ENCODE assay signal across 6 cellular contexts in genomic region chr1:40894858-40895257, GRCh38. TPM values are rescaled to one million over a fixed set of nuclear protein-coding genes. Genes with fewer than 3 reads are reported as not detected.
DNase-seq lines count a peak whose midpoint lies in the region; ATAC-seq, FAIRE-seq and TF ChIP-seq lines count a peak whose summit lies in the region.
"Not testable (repeated sequence)": the region's sequence is repeated elsewhere in the genome, so short reads cannot be mapped to it uniquely, and the experiment has no call there.

No MANE protein-coding gene starts in this region.

- not testable (repeated sequence) for H3K9me3 ChIP-seq in HEK293 (ENCODE audit: control insufficient read depth, insufficient read depth, low read depth, low read length); neural progenitor cell (ENCODE audit: low read depth)
- peaks cover 16% of the 10 kb centered on the region for H3K9me3 ChIP-seq in K562 (replicated peaks; ENCODE audit: control insufficient read depth, insufficient read depth, low read depth, low read length)

- H3K27ac Mint-ChIP-seq in Calu3 (ENCODE audit: unreplicated experiment): peak overlapping the region; percentile 52
- H3K27ac Mint-ChIP-seq in activated CD8-positive, alpha-beta T cell treated with anti-CD3 and anti-CD28 coated beads for 36 hours: peak overlapping the region; percentile 31
- peak overlapping the region; percentile 4 for H3K27ac Mint-ChIP-seq in activated T-helper 17 cell treated with anti-CD3 and anti-CD28 coated beads, Interleukin-2, amount 50 U/mL, for 72 hours
- not testable (repeated sequence) for H3K27ac Mint-ChIP-seq in neural progenitor cell

- 14% methylated on average over 2 of the region's 2 CpGs for WGBS in K562 (ENCODE audit: insufficient coverage, low coverage, missing lambda C conversion rate)

- H3K9me3 Mint-ChIP-seq in Calu3 (ENCODE audit: low read depth, unreplicated experiment): peaks cover 12% of the 10 kb centered on the region
- peaks cover 24% of the 10 kb centered on the region for H3K9me3 Mint-ChIP-seq in activated CD8-positive, alpha-beta T cell treated with anti-CD3 and anti-CD28 coated beads for 36 hours
- peaks cover 13% of the 10 kb centered on the region for H3K9me3 Mint-ChIP-seq in activated T-helper 17 cell treated with anti-CD3 and anti-CD28 coated beads, Interleukin-2, amount 50 U/mL, for 72 hours
- peaks cover 30% of the 10 kb centered on the region for H3K9me3 Mint-ChIP-seq in neural progenitor cell

- H3F3A ChIP-seq in neural progenitor cell (ENCODE audit: low read depth): not testable (repeated sequence)

- not testable (repeated sequence) for H3K36me3 ChIP-seq in HEK293 (ENCODE audit: control insufficient read depth in 2 of 2, insufficient read depth in 1 of 2, low read length in 2 of 2); K562 (ENCODE audit: control insufficient read depth, insufficient read depth, low read length); neural progenitor cell

- H3K79me2 ChIP-seq in K562 (ENCODE audit: control insufficient read depth, insufficient read depth, low read length); neural progenitor cell (ENCODE audit: low read depth): not testable (repeated sequence)

- DNase-seq in Calu3; activated CD8-positive, alpha-beta T cell treated with anti-CD3 and anti-CD28 coated beads for 36 hours; K562 (ENCODE audit: extremely low read depth in 1 of 4, low spot score in 3 of 4); neural progenitor cell (ENCODE audit: low spot score): not testable (repeated sequence)

- H3K27ac ChIP-seq in HEK293 (ENCODE audit: extremely low read depth, low read depth, low read length); K562 (ENCODE audit: extremely low read depth, low read depth, low read length); neural progenitor cell: not testable (repeated sequence)

- BruUV-seq in Calu3 (replicated peaks; lab: Mats Ljungman, UMichigan); K562 (replicated peaks; lab: Mats Ljungman, UMichigan): not testable (repeated sequence)

- H3K4me2 ChIP-seq in K562 (ENCODE audit: insufficient read depth, low read length); neural progenitor cell: not testable (repeated sequence)

- FAIRE-seq in K562 (lab: Jason Lieb, UNC): not testable (repeated sequence)

- CTCF ChIA-PET in Calu3 (lab: Charles Lee); HEK293 (lab: Yijun Ruan, JAX); activated CD8-positive, alpha-beta T cell treated with anti-CD3 and anti-CD28 coated beads for 36 hours (lab: Charles Lee); K562 (lab: Yijun Ruan, JAX; ENCODE audit: low intra/inter-chr PET ratio): not testable (repeated sequence)

- in situ Hi-C loops in K562 (cut with MboI): not testable (repeated sequence)

- TF ChIP-seq RAD21 in K562 (CRISPR knock-in tag; conservative IDR thresholded peaks at IDR 0.05 in 1 of 2, IDR thresholded peaks at IDR 0.05 in 1 of 2): not testable (repeated sequence)

- not testable (repeated sequence) for H4K20me1 ChIP-seq in K562 (replicated peaks; ENCODE audit: control insufficient read depth, insufficient read depth, low read length); neural progenitor cell (ENCODE audit: low read depth)

- not testable (repeated sequence) for H3K27me3 Mint-ChIP-seq in Calu3 (ENCODE audit: unreplicated experiment); activated CD8-positive, alpha-beta T cell treated with anti-CD3 and anti-CD28 coated beads for 36 hours; activated T-helper 17 cell treated with anti-CD3 and anti-CD28 coated beads, Interleukin-2, amount 50 U/mL, for 72 hours; neural progenitor cell (ENCODE audit: insufficient read depth, low read depth)

- intact Hi-C loops in Calu3 (cut with micrococcal nuclease; ENCODE audit: unreplicated experiment); activated CD8-positive, alpha-beta T cell treated with anti-CD3 and anti-CD28 coated beads for 36 hours (cut with micrococcal nuclease); K562 (cut with micrococcal nuclease): not testable (repeated sequence)

- TF ChIP-seq POLR2A in K562 (conservative IDR thresholded peaks at IDR 0.05): not testable (repeated sequence)

- H3K4me3 Mint-ChIP-seq in Calu3 (ENCODE audit: low read depth, unreplicated experiment); activated CD8-positive, alpha-beta T cell treated with anti-CD3 and anti-CD28 coated beads for 36 hours; activated T-helper 17 cell treated with anti-CD3 and anti-CD28 coated beads, Interleukin-2, amount 50 U/mL, for 72 hours: not testable (repeated sequence)
- peak overlapping the region; percentile 41 for H3K4me3 Mint-ChIP-seq in neural progenitor cell

- not testable (repeated sequence) for H3K27me3 ChIP-seq in K562 (ENCODE audit: control insufficient read depth in 2 of 2, insufficient read depth in 2 of 2, low read length in 2 of 2); neural progenitor cell

- POLR2A ChIA-PET in HEK293 (lab: Yijun Ruan, JAX); activated CD8-positive, alpha-beta T cell treated with anti-CD3 and anti-CD28 coated beads for 36 hours (lab: Charles Lee); K562 (lab: Yijun Ruan, JAX): not testable (repeated sequence)

- not testable (repeated sequence) for ATAC-seq in activated CD8-positive, alpha-beta T cell treated with anti-CD3 and anti-CD28 coated beads for 36 hours; activated T-helper 17 cell treated with anti-CD3 and anti-CD28 coated beads, Interleukin-2, amount 50 U/mL, for 72 hours (replicated peaks); K562

- H3K4me1 Mint-ChIP-seq in Calu3 (ENCODE audit: low read depth, unreplicated experiment): peaks cover 55% of the 10 kb centered on the region
- H3K4me1 Mint-ChIP-seq in activated CD8-positive, alpha-beta T cell treated with anti-CD3 and anti-CD28 coated beads for 36 hours (ENCODE audit: low read depth): peaks cover 12% of the 10 kb centered on the region
- not testable (repeated sequence) for H3K4me1 Mint-ChIP-seq in activated T-helper 17 cell treated with anti-CD3 and anti-CD28 coated beads, Interleukin-2, amount 50 U/mL, for 72 hours; neural progenitor cell

- H3K9me1 ChIP-seq in K562 (ENCODE audit: control insufficient read depth, insufficient read depth, low read length): not testable (repeated sequence)

- not testable (repeated sequence) for H3K9ac ChIP-seq in K562 (ENCODE audit: insufficient read depth in 1 of 2, low read depth in 2 of 2, low read length in 2 of 2); neural progenitor cell

- TF ChIP-seq CTCF in Calu3 (IDR thresholded peaks at IDR 0.05; ENCODE audit: unreplicated experiment); HEK293 (tag by site-specific recombination; IDR thresholded peaks at IDR 0.05); activated CD8-positive, alpha-beta T cell treated with anti-CD3 and anti-CD28 coated beads for 36 hours (IDR thresholded peaks at IDR 0.05); K562 (IDR thresholded peaks at IDR 0.05 in 2 of 3, conservative IDR thresholded peaks at IDR 0.05 in 1 of 3; ENCODE audit: insufficient read depth in 2 of 3, low read depth in 1 of 3, low read length in 3 of 3); neural progenitor cell (IDR thresholded peaks at IDR 0.05): not testable (repeated sequence)

- H3K4me3 ChIP-seq in HEK293 (ENCODE audit: low read depth, low read length); K562; neural progenitor cell: not testable (repeated sequence)

- not testable (repeated sequence) for H3K4me1 ChIP-seq in HEK293 (ENCODE audit: control insufficient read depth, insufficient read depth, low read length); K562 (replicated peaks in 1 of 2; ENCODE audit: control insufficient read depth in 2 of 2, insufficient read depth in 2 of 2, low read length in 2 of 2); neural progenitor cell

- not testable (repeated sequence) for TF ChIP-seq EP300 in K562 (IDR thresholded peaks at IDR 0.05; ENCODE audit: low read length)

- H2AFZ ChIP-seq in K562 (ENCODE audit: low read depth, low read length); neural progenitor cell (replicated peaks): not testable (repeated sequence)

- peaks cover 26% of the 10 kb centered on the region for H3K36me3 Mint-ChIP-seq in Calu3 (ENCODE audit: insufficient read depth, unreplicated experiment)
- H3K36me3 Mint-ChIP-seq in activated CD8-positive, alpha-beta T cell treated with anti-CD3 and anti-CD28 coated beads for 36 hours (ENCODE audit: low read depth); activated T-helper 17 cell treated with anti-CD3 and anti-CD28 coated beads, Interleukin-2, amount 50 U/mL, for 72 hours (ENCODE audit: low read depth); neural progenitor cell: not testable (repeated sequence)

RNA-seq across cellular contexts. Expression of gene CITED4, which starts 32.7 kb away (rescaled TPM):
- total RNA-seq in Calu3 (2022): 81.2 and 85.2 TPM in 2 replicates
- total RNA-seq in activated CD8-positive, alpha-beta T cell treated with anti-CD3 and anti-CD28 coated beads for 36 hours: 1 to 10 TPM; 6.7 to 7.4 TPM
- total RNA-seq in activated T-helper 17 cell treated with anti-CD3 and anti-CD28 coated beads, Interleukin-2, amount 50 U/mL, for 72 hours: 1 to 10 TPM; 2.1 to 3.7 TPM
- 0.37 TPM in 1 of 2 replicates, not detected in the other for total RNA-seq in K562 (2011; cell fraction: chromatin; rRNA removed; ENCODE audit: low replicate concordance)
- total RNA-seq in K562 (2011; cell fraction: nucleolus; rRNA removed): 0.92 and 1.0 TPM in 2 replicates
- 0.51 TPM in 1 of 2 replicates, not detected in the other for total RNA-seq in K562 (2011; cell fraction: nucleoplasm; rRNA removed)
- total RNA-seq in K562 (2014; rRNA removed): 0.36 and 0.69 TPM in 2 replicates
- 0.11 TPM in 1 of 2 replicates, not detected in the other for total RNA-seq in K562 (2014; rRNA removed; fragmentation: Illumina TruSeq; extraction: Trizol)
- 0.11 TPM in 1 of 2 replicates, not detected in the other for total RNA-seq in K562 (2015; rRNA removed; fragmentation: Illumina TruSeq; extraction: Trizol)
- total RNA-seq in K562 (2021): 0.89 and 1.2 TPM in 2 replicates
- 0.07 and 0.17 TPM in 2 replicates for polyA plus RNA-seq in K562 (2011; rRNA removed)
- polyA plus RNA-seq in K562 (2011; cell fraction: cytosol; rRNA removed): 0.04 and 1.2 TPM in 2 replicates
- 0.08 and 0.85 TPM in 2 replicates for polyA plus RNA-seq in K562 (2011; cell fraction: nucleus; rRNA removed)
- 0.51 and 1.2 TPM in 2 replicates for polyA plus RNA-seq in K562 (2012)
- polyA plus RNA-seq in K562 (2014; fragmentation: Illumina TruSeq; extraction: Trizol): 0.12 TPM in 1 of 2 replicates, not detected in the other
- polyA plus RNA-seq in K562 (2014; fragmentation: Nextera tagmentation; extraction: Ambion mirVana): not detected
- polyA plus RNA-seq in K562 (2014; rRNA removed): 0.23 and 0.48 TPM in 2 replicates
- polyA minus RNA-seq in K562 (2011; rRNA and poly(A)+ RNA removed): not detected in 2 replicates
- polyA minus RNA-seq in K562 (2011; cell fraction: cytosol; rRNA and poly(A)+ RNA removed): not detected in 2 replicates
- polyA minus RNA-seq in K562 (2011; cell fraction: nucleus; rRNA and poly(A)+ RNA removed): 0.44 and 0.54 TPM in 2 replicates
- 0.77 and 12.8 TPM in 2 replicates for total RNA-seq in neural progenitor cell (ENCODE audit: low replicate concordance)
